In the genomic region with DNA sequence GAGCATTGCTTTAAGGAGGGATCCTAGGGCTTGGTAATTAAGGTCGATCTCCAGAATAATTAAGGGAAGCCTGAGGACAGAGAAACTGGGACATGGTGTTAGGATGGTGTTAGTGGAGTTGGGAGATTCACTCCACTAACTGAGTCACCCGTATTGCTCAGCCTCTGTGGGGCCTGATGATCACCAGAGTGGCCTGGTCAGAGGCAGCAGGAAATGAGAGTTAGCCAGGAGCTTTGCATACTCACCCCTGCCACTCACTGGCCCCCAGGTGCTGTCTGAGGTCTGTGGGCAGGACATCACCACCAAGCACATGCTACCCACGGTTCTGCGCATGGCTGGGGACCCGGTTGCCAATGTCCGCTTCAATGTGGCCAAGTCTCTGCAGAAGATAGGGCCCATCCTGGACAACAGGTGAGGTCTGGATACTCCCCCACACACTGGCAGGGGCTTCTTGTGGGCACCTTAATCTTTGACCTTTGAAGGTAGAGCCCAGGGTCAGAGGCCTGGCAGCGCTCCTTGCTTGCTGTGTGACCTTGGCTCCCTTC, we compare ENCODE assay signal across 15 cellular contexts.
"Had no signal": no experiment of that assay in that cellular context is flagged by ENCODE, and none has a peak within 500 bp of the region (broad histone marks: within the 10 kb centered on the region; RNA-seq: fewer than 3 reads in every experiment).

No MANE protein-coding gene starts in this region.

- H3K4me1 ChIP-seq: body of pancreas, heart left ventricle, neural progenitor cell, pancreas, tibial artery, vagina had no signal

- H3K9me3 ChIP-seq: body of pancreas, heart left ventricle, pancreas, tibial artery, vagina had no signal

- ATAC-seq: activated CD4-positive, CD25-positive, alpha-beta regulatory T cell treated with anti-CD3 and anti-CD28 coated beads, Interleukin-2, amount 50 U/mL, for 24 hours; body of pancreas; pancreas had no signal

- H3K4me3 ChIP-seq: body of pancreas, heart left ventricle, lung, neural progenitor cell, pancreas, tibial artery, vagina had no signal

- H3K27ac ChIP-seq: body of pancreas, heart left ventricle, neural progenitor cell, pancreas, tibial artery, vagina had no signal

- H3K27me3 ChIP-seq: body of pancreas, heart left ventricle, neural progenitor cell, pancreas, tibial artery, vagina had no signal

- DNase-seq: activated CD4-positive, alpha-beta T cell treated with anti-CD3 and anti-CD28 coated beads, Interleukin-2, amount 50 U/mL, for 1 hour; activated naive CD4-positive, alpha-beta T cell treated with anti-CD3 and anti-CD28 coated beads, Interleukin-2, amount 10 ng/mL, durations not matched to agents 7 days and 5 days; body of pancreas; effector CD8-positive, alpha-beta T cell; immature natural killer cell; naive B cell; pancreas; stimulated activated CD4-positive, alpha-beta T cell treated with anti-CD3 and anti-CD28 coated beads, Interleukin-12 subunit alpha, Interleukin-12 subunit beta, amount 100 ng/mL, for 4 hours; stimulated activated CD4-positive, alpha-beta T cell treated with anti-CD3 and anti-CD28 coated beads, Interleukin-2, amount 100 ng/mL, for 24 hours had no signal
